In genomic region chr2:9513946-9514345, GRCh38 we compare ENCODE assay signal across 1 cellular context. TPM values are rescaled to one million over a fixed set of nuclear protein-coding genes. Genes with fewer than 3 reads are reported as not detected.
"Had no signal": no experiment of that assay in that cellular context is flagged by ENCODE, and none has a peak within 500 bp of the region (broad histone marks: within the 10 kb centered on the region; RNA-seq: fewer than 3 reads in every experiment).

No MANE protein-coding gene starts in this region.

RNA-seq across cellular contexts. Expression of gene IAH1, which starts 39.6 kb away (rescaled TPM):
- total RNA-seq: SJCRH30 had no signal
